In genomic region chr5:89229331-89230070, GRCh38 we compare ENCODE assay signal across 21 cellular contexts.
"Had no signal": no experiment of that assay in that cellular context is flagged by ENCODE, and none has a peak within 500 bp of the region (broad histone marks: within the 10 kb centered on the region; RNA-seq: fewer than 3 reads in every experiment).

No MANE protein-coding gene starts in this region.

- H3K36me3 Mint-ChIP-seq: naive thymus-derived CD4-positive, alpha-beta T cell; stimulated activated effector memory CD8-positive, alpha-beta T cell treated with anti-CD3 and anti-CD28 coated beads, Interleukin-12 subunit alpha, Interleukin-12 subunit beta, amount 100 ng/mL, for 72 hours; type B pancreatic cell had no signal

- DNase-seq: cerebellar nuclear complex; effector CD4-positive, alpha-beta T cell; hippocampal formation; kidney glomerular epithelial cell; mammary epithelial cell; naive thymus-derived CD4-positive, alpha-beta T cell; nucleus accumbens; right cardiac atrium; stimulated activated CD4-positive, alpha-beta T cell treated with anti-CD3 and anti-CD28 coated beads, Interleukin-4, amount 100 ng/mL, for 1 hour; stimulated activated CD8-positive, alpha-beta memory T cell treated with anti-CD3 and anti-CD28 coated beads, Interleukin-4, amount 100 ng/mL, for 48 hours; stomach; thyroid gland; uterus had no signal

- H3K27ac Mint-ChIP-seq: naive thymus-derived CD4-positive, alpha-beta T cell; progenitor cell of endocrine pancreas; stimulated activated effector memory CD8-positive, alpha-beta T cell treated with anti-CD3 and anti-CD28 coated beads, Interleukin-12 subunit alpha, Interleukin-12 subunit beta, amount 100 ng/mL, for 72 hours; type B pancreatic cell had no signal

- ATAC-seq: heart left ventricle; naive thymus-derived CD4-positive, alpha-beta T cell; pancreas had no signal

- H3K9me3 Mint-ChIP-seq: neural crest cell, type B pancreatic cell had no signal

- H3K4me3 ChIP-seq: coronary artery, heart left ventricle, pancreas, smooth muscle cell, stomach, thyroid gland, uterus had no signal

- H3K27me3 ChIP-seq: heart left ventricle, pancreas, stomach, thyroid gland, uterus had no signal

- H3K4me1 ChIP-seq: heart left ventricle, thyroid gland, uterus had no signal

- H3K27ac ChIP-seq: coronary artery, heart left ventricle, pancreas, stomach, thyroid gland, uterus had no signal

- H3K36me3 ChIP-seq: heart left ventricle, pancreas, stomach, thyroid gland, uterus had no signal

- H3K4me1 Mint-ChIP-seq: naive thymus-derived CD4-positive, alpha-beta T cell; neural crest cell; stimulated activated effector memory CD8-positive, alpha-beta T cell treated with anti-CD3 and anti-CD28 coated beads, Interleukin-12 subunit alpha, Interleukin-12 subunit beta, amount 100 ng/mL, for 72 hours had no signal

- H3K9me3 ChIP-seq: pancreas, stomach, thyroid gland, uterus had no signal

- H3K27me3 Mint-ChIP-seq: naive thymus-derived CD4-positive, alpha-beta T cell; progenitor cell of endocrine pancreas; type B pancreatic cell had no signal

- H3K4me3 Mint-ChIP-seq: naive thymus-derived CD4-positive, alpha-beta T cell; neural crest cell; stimulated activated effector memory CD8-positive, alpha-beta T cell treated with anti-CD3 and anti-CD28 coated beads, Interleukin-12 subunit alpha, Interleukin-12 subunit beta, amount 100 ng/mL, for 72 hours; type B pancreatic cell had no signal
